ENCODE assay signal across 17 cellular contexts in the genomic region with DNA sequence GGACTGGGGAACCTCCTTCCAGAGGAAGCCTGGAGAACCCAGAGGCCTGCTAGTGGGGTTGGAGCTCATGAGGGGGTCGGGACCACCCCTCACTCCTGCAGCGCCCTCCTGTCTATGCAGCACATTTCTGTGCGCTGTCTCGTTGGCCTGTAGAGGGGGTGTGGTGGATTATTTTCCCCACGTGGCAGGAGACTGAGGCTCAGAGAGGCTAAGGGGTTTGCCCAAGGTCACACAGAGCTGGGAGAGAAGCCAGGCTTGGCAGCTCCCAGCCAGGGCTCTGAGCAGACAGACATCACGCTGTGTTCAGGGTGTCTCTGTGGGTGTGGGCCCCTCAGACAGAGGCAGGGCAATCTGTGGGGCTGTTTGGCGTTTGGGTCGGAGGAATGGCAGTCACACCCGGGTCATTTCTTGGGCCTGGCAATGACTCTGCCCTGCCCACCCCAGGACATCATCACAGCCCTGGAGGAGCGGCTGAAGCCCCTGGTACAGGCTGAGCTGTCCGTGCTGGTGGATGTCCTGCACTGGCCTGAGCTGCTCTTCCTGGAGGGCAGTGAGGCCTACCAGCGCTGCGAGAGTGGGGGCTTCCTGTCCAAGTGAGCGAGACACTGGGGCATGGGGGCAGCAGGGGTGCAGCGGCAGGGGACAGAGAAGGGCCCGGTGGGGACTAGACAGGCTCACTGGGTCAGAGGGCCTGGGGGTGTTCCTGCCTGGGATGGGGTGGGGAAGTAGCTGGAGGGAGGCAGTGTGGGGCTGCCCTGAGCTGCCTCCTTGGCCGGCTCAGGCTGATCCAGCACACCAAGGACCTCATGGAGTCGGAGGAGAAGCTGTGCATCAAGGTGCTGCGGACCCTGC. TPM values are rescaled to one million over a fixed set of nuclear protein-coding genes. Genes with fewer than 3 reads are reported as not detected.
DNase-seq lines count a peak whose midpoint lies in the region; ATAC-seq and TF ChIP-seq lines count a peak whose summit lies in the region.
"Had no signal": no experiment of that assay in that cellular context is flagged by ENCODE, and none has a peak within 500 bp of the region (broad histone marks: within the 10 kb centered on the region; RNA-seq: fewer than 3 reads in every experiment).

No MANE protein-coding gene starts in this region.

- ATAC-seq in sciatic nerve (peak; percentile 35), HG03571 (IDR thresholded peaks at IDR 0.05; ENCODE audit: unreplicated experiment) (no peak)
- ATAC-seq: gastroesophageal sphincter; left lobe of liver; stimulated activated memory B cell treated with anti-CD40 and anti-IgM and Interleukin-4, amounts not matched to agents 10 μg/mL and 1 μg/mL and 100 μg/mL, for 72 hours had no signal

- H3K9me3 Mint-ChIP-seq in activated CD4-positive, alpha-beta T cell treated with anti-CD3 and anti-CD28 coated beads, Interleukin-2, amount 10 ng/mL, durations not matched to agents 24 days and 14 days, result no peaks in the 10 kb centered on the region
- no peaks in the 10 kb centered on the region for H3K9me3 Mint-ChIP-seq in activated naive CD8-positive, alpha-beta T cell treated with anti-CD3 and anti-CD28 coated beads for 36 hours
- H3K9me3 Mint-ChIP-seq: stimulated activated memory B cell treated with anti-CD40 and anti-IgM and Interleukin-4, amounts not matched to agents 10 μg/mL and 1 μg/mL and 100 μg/mL, for 72 hours; type B pancreatic cell had no signal

- H3K36me3 ChIP-seq in H7 (replicated peaks; ENCODE audit: control insufficient read depth, insufficient read depth, low read length) (peaks cover 21% of the 10 kb centered on the region), hepatocyte (replicated peaks; ENCODE audit: insufficient read depth, low read depth) (no peaks in the 10 kb centered on the region)
- H3K36me3 ChIP-seq: neutrophil had no signal

- no peaks in the 10 kb centered on the region for H3K9me3 ChIP-seq in hepatocyte (ENCODE audit: low read depth)
- H3K9me3 ChIP-seq: gastroesophageal sphincter, neutrophil had no signal

- peak overlapping the region; percentile 75 for H3K27ac Mint-ChIP-seq in activated CD4-positive, alpha-beta T cell treated with anti-CD3 and anti-CD28 coated beads, Interleukin-2, amount 10 ng/mL, durations not matched to agents 24 days and 14 days
- peak overlapping the region; percentile 73 for H3K27ac Mint-ChIP-seq in activated naive CD8-positive, alpha-beta T cell treated with anti-CD3 and anti-CD28 coated beads for 36 hours
- H3K27ac Mint-ChIP-seq: stimulated activated memory B cell treated with anti-CD40 and anti-IgM and Interleukin-4, amounts not matched to agents 10 μg/mL and 1 μg/mL and 100 μg/mL, for 72 hours; type B pancreatic cell had no signal

- peaks cover 68% of the 10 kb centered on the region for H3K36me3 Mint-ChIP-seq in activated CD4-positive, alpha-beta T cell treated with anti-CD3 and anti-CD28 coated beads, Interleukin-2, amount 10 ng/mL, durations not matched to agents 24 days and 14 days (ENCODE audit: low read depth)
- H3K36me3 Mint-ChIP-seq in activated naive CD8-positive, alpha-beta T cell treated with anti-CD3 and anti-CD28 coated beads for 36 hours, result peaks cover 15% of the 10 kb centered on the region

- no peaks in the 10 kb centered on the region for H3K79me2 ChIP-seq in hepatocyte

- intact Hi-C loops in activated CD4-positive, alpha-beta T cell treated with anti-CD3 and anti-CD28 coated beads, Interleukin-2, amount 10 ng/mL, durations not matched to agents 24 days and 14 days (cut with micrococcal nuclease), result no loop called here
- intact Hi-C loops in sciatic nerve (cut with DNase I), result no loop called here
- intact Hi-C loops in posterior vena cava (cut with DNase I), result no loop called here

- no peak for DNase-seq in activated CD4-positive, alpha-beta T cell treated with anti-CD3 and anti-CD28 coated beads, Interleukin-2, amount 10 ng/mL, durations not matched to agents 24 days and 14 days
- DNase-seq in activated CD4-positive, alpha-beta T cell treated with anti-CD3 and anti-CD28 coated beads, Interleukin-2, amount 50 U/mL, for 48 hours, result no peak
- DNase-seq in H7, result peak; percentile 54
- no peak for DNase-seq in activated naive CD8-positive, alpha-beta T cell treated with anti-CD3 and anti-CD28 coated beads for 36 hours
- DNase-seq in sciatic nerve (ENCODE audit: low spot score), result no peak
- no peak for DNase-seq in posterior vena cava (ENCODE audit: low spot score)
- no peak for DNase-seq in hepatocyte (ENCODE audit: low spot score)
- DNase-seq: DMS79 treated with DMSO at 0.1 percent for 48 hours, erythroblast, NCI-H1694, NCI-H82 had no signal

- H3K4me2 ChIP-seq in hepatocyte, result no peak overlapping the region

- H3K4me1 ChIP-seq in hepatocyte (ENCODE audit: insufficient read depth), result no peaks in the 10 kb centered on the region
- H3K4me1 ChIP-seq: gastroesophageal sphincter had no signal

- TF ChIP-seq CTCF in hepatocyte (IDR thresholded peaks at IDR 0.05; ENCODE audit: poor library complexity), result no peak

- no peaks in the 10 kb centered on the region for H4K20me1 ChIP-seq in hepatocyte (ENCODE audit: insufficient read depth, poor library complexity, severe bottlenecking)

- peaks cover 12% of the 10 kb centered on the region for H3K4me1 Mint-ChIP-seq in activated CD4-positive, alpha-beta T cell treated with anti-CD3 and anti-CD28 coated beads, Interleukin-2, amount 10 ng/mL, durations not matched to agents 24 days and 14 days
- peaks cover 2% of the 10 kb centered on the region for H3K4me1 Mint-ChIP-seq in activated naive CD8-positive, alpha-beta T cell treated with anti-CD3 and anti-CD28 coated beads for 36 hours
- H3K4me1 Mint-ChIP-seq: stimulated activated memory B cell treated with anti-CD40 and anti-IgM and Interleukin-4, amounts not matched to agents 10 μg/mL and 1 μg/mL and 100 μg/mL, for 72 hours had no signal

- H3K27me3 Mint-ChIP-seq in activated CD4-positive, alpha-beta T cell treated with anti-CD3 and anti-CD28 coated beads, Interleukin-2, amount 10 ng/mL, durations not matched to agents 24 days and 14 days, result no peaks in the 10 kb centered on the region
- H3K27me3 Mint-ChIP-seq in activated naive CD8-positive, alpha-beta T cell treated with anti-CD3 and anti-CD28 coated beads for 36 hours, result no peaks in the 10 kb centered on the region
- H3K27me3 Mint-ChIP-seq: stimulated activated memory B cell treated with anti-CD40 and anti-IgM and Interleukin-4, amounts not matched to agents 10 μg/mL and 1 μg/mL and 100 μg/mL, for 72 hours; type B pancreatic cell had no signal

- H3K27ac ChIP-seq in hepatocyte, result no peak overlapping the region
- H3K27ac ChIP-seq: neutrophil had no signal

- no peak overlapping the region for H2AFZ ChIP-seq in hepatocyte

- H3K9me2 ChIP-seq in hepatocyte (replicated peaks; ENCODE audit: insufficient read depth), result no peaks in the 10 kb centered on the region

- no peak overlapping the region for H3K4me3 ChIP-seq in H7 (ENCODE audit: insufficient read depth, low read depth, low read length)
- H3K4me3 ChIP-seq in hepatocyte, result no peak overlapping the region
- H3K4me3 ChIP-seq: gastroesophageal sphincter had no signal

- H3K27me3 ChIP-seq in H7 (ENCODE audit: control insufficient read depth, insufficient read depth, low read length), result no peaks in the 10 kb centered on the region
- no peaks in the 10 kb centered on the region for H3K27me3 ChIP-seq in hepatocyte
- H3K27me3 ChIP-seq: neutrophil had no signal

- H3K4me3 Mint-ChIP-seq in activated CD4-positive, alpha-beta T cell treated with anti-CD3 and anti-CD28 coated beads, Interleukin-2, amount 10 ng/mL, durations not matched to agents 24 days and 14 days, result no peak overlapping the region
- no peak overlapping the region for H3K4me3 Mint-ChIP-seq in activated naive CD8-positive, alpha-beta T cell treated with anti-CD3 and anti-CD28 coated beads for 36 hours
- H3K4me3 Mint-ChIP-seq: stimulated activated memory B cell treated with anti-CD40 and anti-IgM and Interleukin-4, amounts not matched to agents 10 μg/mL and 1 μg/mL and 100 μg/mL, for 72 hours; type B pancreatic cell had no signal

- 93% methylated on average over 19 of the region's 19 CpGs for WGBS in hepatocyte (ENCODE audit: low lambda C conversion rate, missing lambda C conversion rate)

RNA-seq across cellular contexts. Expression of gene UQCC2, which starts 27.7 kb away (rescaled TPM):
- 131 and 137 TPM in 2 replicates for total RNA-seq in activated CD4-positive, alpha-beta T cell treated with anti-CD3 and anti-CD28 coated beads, Interleukin-2, amount 10 ng/mL, durations not matched to agents 24 days and 14 days
- 67.1 and 93.6 TPM in 2 replicates for total RNA-seq in H7 (2014; rRNA removed; shearing (Covaris generic))
- 100 to 1,000 TPM; 118 to 126 TPM for total RNA-seq in activated naive CD8-positive, alpha-beta T cell treated with anti-CD3 and anti-CD28 coated beads for 36 hours
- total RNA-seq in sciatic nerve (32.7 TPM), posterior vena cava (10 to 100 TPM; 39.7 to 42.3 TPM), hepatocyte (33.0 and 44.7 TPM in 2 replicates)
- polyA plus RNA-seq in hepatocyte, result 147 and 151 TPM in 2 replicates
